Comparison of ENCODE assay signal across 1 cellular context in the genomic region with DNA sequence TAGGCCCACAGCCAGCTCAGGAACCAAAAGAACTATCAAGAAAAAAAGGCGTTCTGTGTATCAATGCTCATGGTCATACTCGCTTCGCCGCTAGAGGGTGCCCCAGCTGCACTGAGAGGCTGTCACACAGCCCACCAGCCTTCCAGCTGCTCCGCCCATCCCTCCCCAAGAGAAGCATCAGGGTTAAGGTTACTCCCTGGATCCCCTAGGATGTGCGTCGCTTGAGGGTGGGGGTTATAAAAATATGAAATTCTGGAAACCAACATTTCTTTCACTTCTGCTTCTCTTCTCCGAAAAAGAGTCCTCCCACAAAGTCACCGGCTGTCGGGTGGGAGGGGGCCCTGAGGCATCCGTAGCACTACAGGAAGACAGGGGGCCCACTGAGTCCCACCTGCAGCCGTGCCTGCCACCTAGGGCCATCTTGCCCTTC.
TF ChIP-seq lines count a peak whose summit lies in the region.

No MANE protein-coding gene starts in this region.

TF ChIP-seq in HepG2, 621 proteins besides CTCF, POLR2A, EP300 and RAD21 (continued from another document):
- TF ChIP-seq PCBP2 (optimal IDR thresholded peaks at IDR 0.05; ENCODE audit: low read depth, low read length, poor library complexity, severe bottlenecking) = no peak
TF ChIP-seq in HepG2: peak in this region for 44.
